In genomic region chr20:34302312-34302722, GRCh38 we compare ENCODE assay signal across 8 cellular contexts. TPM values are rescaled to one million over a fixed set of nuclear protein-coding genes. Genes with fewer than 3 reads are reported as not detected.
DNase-seq lines count a peak whose midpoint lies in the region; ATAC-seq and TF ChIP-seq lines count a peak whose summit lies in the region.

No MANE protein-coding gene starts in this region.

- ATAC-seq in activated CD8-positive, alpha-beta T cell treated with anti-CD3 and anti-CD28 coated beads for 36 hours = no peak
- no peak for ATAC-seq in HG03469 (IDR thresholded peaks at IDR 0.05; ENCODE audit: unreplicated experiment)

- H3K36me3 Mint-ChIP-seq in activated T-cell treated with anti-CD3 and anti-CD28 coated beads, Interleukin-2, amount 50 U/mL, for 24 hours (ENCODE audit: low read depth) = peaks cover 10% of the 10 kb centered on the region
- peaks cover 19% of the 10 kb centered on the region for H3K36me3 Mint-ChIP-seq in activated CD8-positive, alpha-beta T cell treated with anti-CD3 and anti-CD28 coated beads for 36 hours (ENCODE audit: low read depth)

- no peaks in the 10 kb centered on the region for H3K27me3 ChIP-seq in subcutaneous abdominal adipose tissue (ENCODE audit: control insufficient read depth in 5 of 5, insufficient read depth in 4 of 5, low read length in 5 of 5)

- no peak for DNase-seq in activated T-cell treated with anti-CD3 and anti-CD28 coated beads, Interleukin-2, amount 50 U/mL, for 24 hours
- no peak for DNase-seq in activated T-cell treated with anti-CD3 and anti-CD28 coated beads for 4 hours
- DNase-seq in activated CD8-positive, alpha-beta T cell treated with anti-CD3 and anti-CD28 coated beads for 36 hours = no peak
- DNase-seq in stimulated activated naive CD4-positive, alpha-beta T cell (lab: John Stamatoyannopoulos, UW) = no peak
- no peak for DNase-seq in activated CD4-positive, alpha-beta T cell treated with anti-CD3 and anti-CD28 coated beads, Interleukin-2, amount 50 U/mL, for 1 hour

- H3K27ac Mint-ChIP-seq in activated T-cell treated with anti-CD3 and anti-CD28 coated beads, Interleukin-2, amount 50 U/mL, for 24 hours = peak overlapping the region; percentile 94
- H3K27ac Mint-ChIP-seq in activated CD8-positive, alpha-beta T cell treated with anti-CD3 and anti-CD28 coated beads for 36 hours = peak overlapping the region; percentile 87

- POLR2A ChIA-PET in activated CD8-positive, alpha-beta T cell treated with anti-CD3 and anti-CD28 coated beads for 36 hours (lab: Charles Lee) = interaction anchor here (0.7 to 2.0 kb wide), 10 partner anchors 10 to 436 kb away, joined by 3 to 11 read pairs (median 4); partner anchors contain the start of gene DYNLRB1

- peak overlapping the region; percentile 98 for H3K4me3 ChIP-seq in iPS-18c (ENCODE audit: insufficient read depth, low read depth, low read length)
- H3K4me3 ChIP-seq in subcutaneous abdominal adipose tissue (ENCODE audit: low read depth in 1 of 5, low read length in 5 of 5) = peak overlapping the region; percentile 67 to 89 (median 81)

- H3K4me3 Mint-ChIP-seq in activated T-cell treated with anti-CD3 and anti-CD28 coated beads, Interleukin-2, amount 50 U/mL, for 24 hours = no peak overlapping the region
- peak overlapping the region; percentile 86 for H3K4me3 Mint-ChIP-seq in activated CD8-positive, alpha-beta T cell treated with anti-CD3 and anti-CD28 coated beads for 36 hours

- H3K4me1 ChIP-seq in subcutaneous abdominal adipose tissue (ENCODE audit: control insufficient read depth in 5 of 5, insufficient read depth in 5 of 5, low read length in 5 of 5) = peaks cover 5 to 34% (median 22%) of the 10 kb centered on the region in 5 donors

- no peaks in the 10 kb centered on the region for H3K36me3 ChIP-seq in subcutaneous abdominal adipose tissue (ENCODE audit: control insufficient read depth in 5 of 5, insufficient read depth in 5 of 5, low read length in 5 of 5)

- peaks cover 24% of the 10 kb centered on the region for H3K4me1 Mint-ChIP-seq in activated T-cell treated with anti-CD3 and anti-CD28 coated beads, Interleukin-2, amount 50 U/mL, for 24 hours (ENCODE audit: low read depth)
- peaks cover 23% of the 10 kb centered on the region for H3K4me1 Mint-ChIP-seq in activated CD8-positive, alpha-beta T cell treated with anti-CD3 and anti-CD28 coated beads for 36 hours (ENCODE audit: low read depth)

- peak overlapping the region; percentile 86 for H3K27ac ChIP-seq in subcutaneous abdominal adipose tissue (ENCODE audit: low read depth, low read length)

- TF ChIP-seq CTCF in activated CD8-positive, alpha-beta T cell treated with anti-CD3 and anti-CD28 coated beads for 36 hours (IDR thresholded peaks at IDR 0.05) = no peak

- intact Hi-C loops in activated CD8-positive, alpha-beta T cell treated with anti-CD3 and anti-CD28 coated beads for 36 hours (cut with micrococcal nuclease) = loop anchor here (5.0 kb wide), 1 partner anchor 215 kb away; the partner anchor contains the start of gene DYNLRB1

- CTCF ChIA-PET in activated CD8-positive, alpha-beta T cell treated with anti-CD3 and anti-CD28 coated beads for 36 hours (lab: Charles Lee) = interaction anchor here (0.9 to 3.6 kb wide), 8 partner anchors 10 to 467 kb away, joined by 3 to 40 read pairs (median 4); partner anchors contain the start of gene DYNLRB1

- H3K9me3 Mint-ChIP-seq in activated T-cell treated with anti-CD3 and anti-CD28 coated beads, Interleukin-2, amount 50 U/mL, for 24 hours = no peaks in the 10 kb centered on the region
- no peaks in the 10 kb centered on the region for H3K9me3 Mint-ChIP-seq in activated CD8-positive, alpha-beta T cell treated with anti-CD3 and anti-CD28 coated beads for 36 hours

- peak overlapping the region; percentile 84 to 97 (median 91) for H3K9ac ChIP-seq in subcutaneous abdominal adipose tissue (ENCODE audit: low read length in 5 of 5)

- H3K9me3 ChIP-seq in iPS-18c (ENCODE audit: control insufficient read depth, insufficient read depth, low read length) = no peaks in the 10 kb centered on the region
- no peaks in the 10 kb centered on the region for H3K9me3 ChIP-seq in subcutaneous abdominal adipose tissue (ENCODE audit: control insufficient read depth in 5 of 5, low read length in 5 of 5)

- no peaks in the 10 kb centered on the region for H3K27me3 Mint-ChIP-seq in activated T-cell treated with anti-CD3 and anti-CD28 coated beads, Interleukin-2, amount 50 U/mL, for 24 hours
- H3K27me3 Mint-ChIP-seq in activated CD8-positive, alpha-beta T cell treated with anti-CD3 and anti-CD28 coated beads for 36 hours = no peaks in the 10 kb centered on the region

RNA-seq across cellular contexts. Expression of gene AHCY, which starts 0.8 kb away (rescaled TPM):
- 100 to 1,000 TPM; 256 to 258 TPM for total RNA-seq in activated CD8-positive, alpha-beta T cell treated with anti-CD3 and anti-CD28 coated beads for 36 hours
